ENCODE assay signal across 1 cellular context in the genomic region with DNA sequence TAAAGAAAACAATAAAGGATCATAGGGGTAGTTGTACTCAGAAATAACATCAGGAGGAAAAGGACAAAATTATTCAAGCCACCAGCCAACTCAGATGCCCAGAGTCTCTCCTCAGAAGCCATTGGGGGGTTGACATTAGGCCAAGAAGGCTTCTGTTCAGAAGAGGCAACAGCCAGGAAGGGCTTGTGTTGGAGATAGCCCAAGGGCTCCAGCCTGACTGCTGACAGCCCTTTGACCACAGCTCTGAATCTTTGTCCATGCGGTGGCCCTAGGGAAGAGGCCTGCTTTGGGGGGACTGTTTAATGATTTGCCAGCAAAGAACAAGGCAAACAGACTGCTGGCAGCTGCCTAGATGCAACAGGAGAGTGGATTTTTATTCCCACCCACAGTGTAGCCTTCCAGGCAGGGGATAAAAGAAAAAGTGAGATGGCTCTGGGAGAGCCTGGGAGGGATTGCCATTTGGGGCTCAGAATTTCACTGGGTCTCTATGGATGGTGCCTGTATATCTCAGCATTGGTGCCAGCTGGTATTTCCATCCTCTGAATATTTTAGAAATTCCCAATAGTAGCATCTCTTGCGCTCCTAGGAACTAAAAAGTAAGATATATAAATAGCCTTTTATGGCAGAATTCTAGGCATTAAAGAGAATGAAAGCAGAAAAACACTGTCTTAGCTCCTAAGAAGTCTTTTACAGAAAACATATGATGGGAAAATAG.
TF ChIP-seq lines count a peak whose summit lies in the region.

No MANE protein-coding gene starts in this region.

TF ChIP-seq in HepG2, 621 proteins besides CTCF, POLR2A, EP300 and RAD21 (continued from another document and continues in another):
- TF ChIP-seq TBL1XR1 (IDR thresholded peaks at IDR 0.05; ENCODE audit: borderline replicate concordance, low read length, partially characterized antibody) = peak; percentile 29
- TF ChIP-seq, protein P1, sequence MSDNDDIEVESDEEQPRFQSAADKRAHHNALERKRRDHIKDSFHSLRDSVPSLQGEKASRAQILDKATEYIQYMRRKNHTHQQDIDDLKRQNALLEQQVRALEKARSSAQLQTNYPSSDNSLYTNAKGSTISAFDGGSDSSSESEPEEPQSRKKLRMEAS (IDR thresholded peaks at IDR 0.05) = peak; percentile 95
- TF ChIP-seq, protein P2, sequence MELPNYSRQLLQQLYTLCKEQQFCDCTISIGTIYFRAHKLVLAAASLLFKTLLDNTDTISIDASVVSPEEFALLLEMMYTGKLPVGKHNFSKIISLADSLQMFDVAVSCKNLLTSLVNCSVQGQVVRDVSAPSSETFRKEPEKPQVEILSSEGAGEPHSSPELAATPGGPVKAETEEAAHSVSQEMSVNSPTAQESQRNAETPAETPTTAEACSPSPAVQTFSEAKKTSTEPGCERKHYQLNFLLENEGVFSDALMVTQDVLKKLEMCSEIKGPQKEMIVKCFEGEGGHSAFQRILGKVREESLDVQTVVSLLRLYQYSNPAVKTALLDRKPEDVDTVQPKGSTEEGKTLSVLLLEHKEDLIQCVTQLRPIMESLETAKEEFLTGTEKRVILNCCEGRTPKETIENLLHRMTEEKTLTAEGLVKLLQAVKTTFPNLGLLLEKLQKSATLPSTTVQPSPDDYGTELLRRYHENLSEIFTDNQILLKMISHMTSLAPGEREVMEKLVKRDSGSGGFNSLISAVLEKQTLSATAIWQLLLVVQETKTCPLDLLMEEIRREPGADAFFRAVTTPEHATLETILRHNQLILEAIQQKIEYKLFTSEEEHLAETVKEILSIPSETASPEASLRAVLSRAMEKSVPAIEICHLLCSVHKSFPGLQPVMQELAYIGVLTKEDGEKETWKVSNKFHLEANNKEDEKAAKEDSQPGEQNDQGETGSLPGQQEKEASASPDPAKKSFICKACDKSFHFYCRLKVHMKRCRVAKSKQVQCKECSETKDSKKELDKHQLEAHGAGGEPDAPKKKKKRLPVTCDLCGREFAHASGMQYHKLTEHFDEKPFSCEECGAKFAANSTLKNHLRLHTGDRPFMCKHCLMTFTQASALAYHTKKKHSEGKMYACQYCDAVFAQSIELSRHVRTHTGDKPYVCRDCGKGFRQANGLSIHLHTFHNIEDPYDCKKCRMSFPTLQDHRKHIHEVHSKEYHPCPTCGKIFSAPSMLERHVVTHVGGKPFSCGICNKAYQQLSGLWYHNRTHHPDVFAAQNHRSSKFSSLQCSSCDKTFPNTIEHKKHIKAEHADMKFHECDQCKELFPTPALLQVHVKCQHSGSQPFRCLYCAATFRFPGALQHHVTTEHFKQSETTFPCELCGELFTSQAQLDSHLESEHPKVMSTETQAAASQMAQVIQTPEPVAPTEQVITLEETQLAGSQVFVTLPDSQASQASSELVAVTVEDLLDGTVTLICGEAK (IDR thresholded peaks at IDR 0.05) = no peak
- TF ChIP-seq, protein P2 (CRISPR knock-in tag; IDR thresholded peaks at IDR 0.05) = peak; percentile 85
- TF ChIP-seq ZNF720 (CRISPR knock-in tag; IDR thresholded peaks at IDR 0.05) = no peak
- no peak for TF ChIP-seq ISX (CRISPR knock-in tag; conservative IDR thresholded peaks at IDR 0.05)
- TF ChIP-seq RFX3 (CRISPR knock-in tag; IDR thresholded peaks at IDR 0.05) = no peak
- TF ChIP-seq ZSCAN31 (CRISPR knock-in tag; IDR thresholded peaks at IDR 0.05; ENCODE audit: low read depth) = peak; percentile 97
- TF ChIP-seq ZFP36 (IDR thresholded peaks at IDR 0.05; ENCODE audit: borderline replicate concordance, low read depth, low read length, partially characterized antibody) = no peak
- TF ChIP-seq, protein P3, sequence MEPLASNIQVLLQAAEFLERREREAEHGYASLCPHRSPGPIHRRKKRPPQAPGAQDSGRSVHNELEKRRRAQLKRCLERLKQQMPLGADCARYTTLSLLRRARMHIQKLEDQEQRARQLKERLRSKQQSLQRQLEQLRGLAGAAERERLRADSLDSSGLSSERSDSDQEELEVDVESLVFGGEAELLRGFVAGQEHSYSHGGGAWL (CRISPR knock-in tag; IDR thresholded peaks at IDR 0.05) = peak; percentile 69; the same call in 1 of the 2 replicates
- TF ChIP-seq ZNF615 (CRISPR knock-in tag; IDR thresholded peaks at IDR 0.05; ENCODE audit: borderline replicate concordance) = no peak; the same call in 1 of the 2 replicates
- no peak; the same call in 1 of the 2 replicates for TF ChIP-seq ZSCAN20 (CRISPR knock-in tag; IDR thresholded peaks at IDR 0.05; ENCODE audit: borderline replicate concordance)
- TF ChIP-seq, protein P4, sequence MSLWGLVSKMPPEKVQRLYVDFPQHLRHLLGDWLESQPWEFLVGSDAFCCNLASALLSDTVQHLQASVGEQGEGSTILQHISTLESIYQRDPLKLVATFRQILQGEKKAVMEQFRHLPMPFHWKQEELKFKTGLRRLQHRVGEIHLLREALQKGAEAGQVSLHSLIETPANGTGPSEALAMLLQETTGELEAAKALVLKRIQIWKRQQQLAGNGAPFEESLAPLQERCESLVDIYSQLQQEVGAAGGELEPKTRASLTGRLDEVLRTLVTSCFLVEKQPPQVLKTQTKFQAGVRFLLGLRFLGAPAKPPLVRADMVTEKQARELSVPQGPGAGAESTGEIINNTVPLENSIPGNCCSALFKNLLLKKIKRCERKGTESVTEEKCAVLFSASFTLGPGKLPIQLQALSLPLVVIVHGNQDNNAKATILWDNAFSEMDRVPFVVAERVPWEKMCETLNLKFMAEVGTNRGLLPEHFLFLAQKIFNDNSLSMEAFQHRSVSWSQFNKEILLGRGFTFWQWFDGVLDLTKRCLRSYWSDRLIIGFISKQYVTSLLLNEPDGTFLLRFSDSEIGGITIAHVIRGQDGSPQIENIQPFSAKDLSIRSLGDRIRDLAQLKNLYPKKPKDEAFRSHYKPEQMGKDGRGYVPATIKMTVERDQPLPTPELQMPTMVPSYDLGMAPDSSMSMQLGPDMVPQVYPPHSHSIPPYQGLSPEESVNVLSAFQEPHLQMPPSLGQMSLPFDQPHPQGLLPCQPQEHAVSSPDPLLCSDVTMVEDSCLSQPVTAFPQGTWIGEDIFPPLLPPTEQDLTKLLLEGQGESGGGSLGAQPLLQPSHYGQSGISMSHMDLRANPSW (CRISPR knock-in tag; IDR thresholded peaks at IDR 0.05; ENCODE audit: borderline replicate concordance) = peak; percentile 42; the same call in 1 of the 2 replicates
- TF ChIP-seq ZNF274 (CRISPR knock-in tag; IDR thresholded peaks at IDR 0.05) = no peak
- TF ChIP-seq JUND (CRISPR knock-in tag; IDR thresholded peaks at IDR 0.05) = no peak
- TF ChIP-seq ZNF264 (CRISPR knock-in tag; IDR thresholded peaks at IDR 0.05) = peak; percentile 90
- TF ChIP-seq, protein P5, sequence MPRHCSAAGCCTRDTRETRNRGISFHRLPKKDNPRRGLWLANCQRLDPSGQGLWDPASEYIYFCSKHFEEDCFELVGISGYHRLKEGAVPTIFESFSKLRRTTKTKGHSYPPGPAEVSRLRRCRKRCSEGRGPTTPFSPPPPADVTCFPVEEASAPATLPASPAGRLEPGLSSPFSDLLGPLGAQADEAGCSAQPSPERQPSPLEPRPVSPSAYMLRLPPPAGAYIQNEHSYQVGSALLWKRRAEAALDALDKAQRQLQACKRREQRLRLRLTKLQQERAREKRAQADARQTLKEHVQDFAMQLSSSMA (CRISPR knock-in tag; IDR thresholded peaks at IDR 0.05) = no peak
- TF ChIP-seq, protein P6, sequence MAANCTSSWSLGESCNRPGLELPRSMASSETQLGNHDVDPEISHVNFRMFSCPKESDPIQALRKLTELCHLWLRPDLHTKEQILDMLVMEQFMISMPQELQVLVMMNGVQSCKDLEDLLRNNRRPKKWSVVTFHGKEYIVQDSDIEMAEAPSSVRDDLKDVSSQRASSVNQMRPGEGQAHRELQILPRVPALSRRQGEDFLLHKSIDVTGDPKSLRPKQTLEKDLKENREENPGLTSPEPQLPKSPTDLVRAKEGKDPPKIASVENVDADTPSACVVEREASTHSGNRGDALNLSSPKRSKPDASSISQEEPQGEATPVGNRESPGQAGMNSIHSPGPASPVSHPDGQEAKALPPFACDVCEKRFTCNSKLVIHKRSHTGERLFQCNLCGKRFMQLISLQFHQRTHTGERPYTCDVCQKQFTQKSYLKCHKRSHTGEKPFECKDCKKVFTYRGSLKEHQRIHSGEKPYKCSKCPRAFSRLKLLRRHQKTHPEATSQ (CRISPR knock-in tag; IDR thresholded peaks at IDR 0.05; ENCODE audit: borderline replicate concordance) = peak; percentile 75; the same call in 1 of the 2 replicates
- TF ChIP-seq HCFC1 (IDR thresholded peaks at IDR 0.05; ENCODE audit: low read depth, low read length) = no peak
- TF ChIP-seq, protein P7, sequence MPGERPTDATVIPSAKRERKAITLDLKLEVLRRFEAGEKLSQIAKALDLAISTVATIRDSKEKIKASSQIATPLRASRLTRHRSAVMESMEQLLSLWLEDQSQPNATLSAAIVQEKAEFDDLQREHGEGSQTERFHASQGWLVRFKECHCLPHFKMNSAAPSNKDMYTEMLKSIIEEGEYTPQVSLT (CRISPR knock-in tag; IDR thresholded peaks at IDR 0.05; ENCODE audit: borderline replicate concordance, low read depth) = no peak
- TF ChIP-seq, protein P8, sequence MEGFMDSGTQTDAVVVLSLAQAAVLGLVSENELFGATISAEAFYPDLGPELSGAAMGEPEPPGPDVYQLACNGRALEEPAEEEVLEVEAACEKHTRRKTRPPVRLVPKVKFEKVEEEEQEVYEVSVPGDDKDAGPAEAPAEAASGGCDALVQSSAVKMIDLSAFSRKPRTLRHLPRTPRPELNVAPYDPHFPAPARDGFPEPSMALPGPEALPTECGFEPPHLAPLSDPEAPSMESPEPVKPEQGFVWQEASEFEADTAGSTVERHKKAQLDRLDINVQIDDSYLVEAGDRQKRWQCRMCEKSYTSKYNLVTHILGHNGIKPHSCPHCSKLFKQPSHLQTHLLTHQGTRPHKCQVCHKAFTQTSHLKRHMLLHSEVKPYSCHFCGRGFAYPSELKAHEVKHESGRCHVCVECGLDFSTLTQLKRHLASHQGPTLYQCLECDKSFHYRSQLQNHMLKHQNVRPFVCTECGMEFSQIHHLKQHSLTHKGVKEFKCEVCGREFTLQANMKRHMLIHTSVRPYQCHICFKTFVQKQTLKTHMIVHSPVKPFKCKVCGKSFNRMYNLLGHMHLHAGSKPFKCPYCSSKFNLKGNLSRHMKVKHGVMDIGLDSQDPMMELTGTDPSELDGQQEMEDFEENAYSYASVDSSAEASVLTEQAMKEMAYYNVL (CRISPR knock-in tag; IDR thresholded peaks at IDR 0.05; ENCODE audit: borderline replicate concordance) = peak; percentile 95
- TF ChIP-seq ZMYM3 (CRISPR knock-in tag; IDR thresholded peaks at IDR 0.05) = peak; percentile 94
- no peak for TF ChIP-seq ZNF841 (CRISPR knock-in tag; IDR thresholded peaks at IDR 0.05; ENCODE audit: borderline replicate concordance)
- TF ChIP-seq, protein P9, sequence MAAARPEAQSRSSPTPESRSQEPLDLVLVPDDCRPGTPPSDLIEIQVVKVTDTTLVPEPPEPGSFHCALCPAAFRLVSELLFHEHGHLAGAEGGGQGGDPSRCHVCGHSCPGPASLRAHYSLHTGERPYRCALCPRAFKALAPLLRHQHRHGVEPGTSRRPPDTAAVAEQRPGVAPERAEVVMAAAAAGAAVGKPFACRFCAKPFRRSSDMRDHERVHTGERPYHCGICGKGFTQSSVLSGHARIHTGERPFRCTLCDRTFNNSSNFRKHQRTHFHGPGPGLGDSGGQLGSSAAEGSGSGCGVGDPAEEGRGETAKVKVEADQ (CRISPR knock-in tag; IDR thresholded peaks at IDR 0.05; ENCODE audit: borderline replicate concordance) = peak; percentile 36; the same call in 1 of the 2 replicates
- TF ChIP-seq GZF1 (CRISPR knock-in tag; IDR thresholded peaks at IDR 0.05) = 0 out of 2 replicates have a peak, but pooled peaks have one; percentile 27
- TF ChIP-seq ZFY (CRISPR knock-in tag; IDR thresholded peaks at IDR 0.05) = peak; percentile 81
- peak; percentile 86 for TF ChIP-seq FOXA3 (CRISPR knock-in tag; IDR thresholded peaks at IDR 0.05)
- TF ChIP-seq CHD2 (IDR thresholded peaks at IDR 0.05; ENCODE audit: low read depth, low read length) = no peak
- TF ChIP-seq MAZ (IDR thresholded peaks at IDR 0.05; ENCODE audit: borderline replicate concordance, low read depth, low read length) = no peak; the same call in 1 of the 2 replicates
- TF ChIP-seq MAZ (CRISPR knock-in tag; IDR thresholded peaks at IDR 0.05; ENCODE audit: low read depth) = peak; percentile 79
- no peak for TF ChIP-seq ZNF230 (CRISPR knock-in tag; IDR thresholded peaks at IDR 0.05)
- TF ChIP-seq GATA4 (IDR thresholded peaks at IDR 0.05; ENCODE audit: borderline replicate concordance, low read depth) = peak; percentile 75; the same call in 1 of the 2 replicates
- TF ChIP-seq, protein P10, sequence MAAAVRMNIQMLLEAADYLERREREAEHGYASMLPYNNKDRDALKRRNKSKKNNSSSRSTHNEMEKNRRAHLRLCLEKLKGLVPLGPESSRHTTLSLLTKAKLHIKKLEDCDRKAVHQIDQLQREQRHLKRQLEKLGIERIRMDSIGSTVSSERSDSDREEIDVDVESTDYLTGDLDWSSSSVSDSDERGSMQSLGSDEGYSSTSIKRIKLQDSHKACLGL (CRISPR knock-in tag; IDR thresholded peaks at IDR 0.05) = no peak
- no peak for TF ChIP-seq SMARCC2 (IDR thresholded peaks at IDR 0.05)
- peak; percentile 40; the same call in 1 of the 2 replicates for TF ChIP-seq ZMAT3 (CRISPR knock-in tag; conservative IDR thresholded peaks at IDR 0.05)
- TF ChIP-seq ZNF776 (CRISPR knock-in tag; IDR thresholded peaks at IDR 0.05) = no peak
- TF ChIP-seq, protein P11, sequence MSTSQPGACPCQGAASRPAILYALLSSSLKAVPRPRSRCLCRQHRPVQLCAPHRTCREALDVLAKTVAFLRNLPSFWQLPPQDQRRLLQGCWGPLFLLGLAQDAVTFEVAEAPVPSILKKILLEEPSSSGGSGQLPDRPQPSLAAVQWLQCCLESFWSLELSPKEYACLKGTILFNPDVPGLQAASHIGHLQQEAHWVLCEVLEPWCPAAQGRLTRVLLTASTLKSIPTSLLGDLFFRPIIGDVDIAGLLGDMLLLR (CRISPR knock-in tag; IDR thresholded peaks at IDR 0.05) = no peak
